ENCODE assay signal across 8 cellular contexts in genomic region chr11:94740975-94741707, GRCh38. TPM values are rescaled to one million over a fixed set of nuclear protein-coding genes. Genes with fewer than 3 reads are reported as not detected.
DNase-seq lines count a peak whose midpoint lies in the region; ATAC-seq and TF ChIP-seq lines count a peak whose summit lies in the region.

No MANE protein-coding gene starts in this region.

- no peak for ATAC-seq in HG02840 (IDR thresholded peaks at IDR 0.05; ENCODE audit: low FRiP score, unreplicated experiment)

- no peak overlapping the region for H3K27ac Mint-ChIP-seq in nephron progenitor cell

- H3K4me3 ChIP-seq in foreskin fibroblast (ENCODE audit: low read depth in 1 of 2, low read length in 2 of 2), result peak overlapping the region; percentile 64 to 70

- DNase-seq in Caki2 (ENCODE audit: low read depth) (peak; percentile 72), GM20000 (ENCODE audit: low spot score) (peak; percentile 76), NCI-H146 treated with DMSO at 0.1 percent for 48 hours (lab: John Stamatoyannopoulos, UW; ENCODE audit: unreplicated experiment) (peak; percentile 53), foreskin fibroblast (peak; percentile 51 to 74), nephron progenitor cell (peak; percentile 40)
- DNase-seq in activated CD4-positive, alpha-beta T cell treated with anti-CD3 and anti-CD28 coated beads, Interleukin-2, amount 50 U/mL, for 48 hours, result peak; percentile 1 to 8
- DNase-seq in activated effector memory CD4-positive, alpha-beta T cell treated with anti-CD3 and anti-CD28 coated beads, Interleukin-2, amount 50 U/mL, for 16 hours, result no peak

- no peaks in the 10 kb centered on the region for H3K9me3 Mint-ChIP-seq in nephron progenitor cell

- in situ Hi-C loops in Caki2 (cut with HindIII; ENCODE audit: low pct_unique_long_range_greater_than_20kb, low sequenced_read_pairs), result no loop called here

- no peak for TF ChIP-seq CTCF in GM20000 (IDR thresholded peaks at IDR 0.05; ENCODE audit: extremely low read depth, missing control alignments)
- peak; percentile 49 for TF ChIP-seq CTCF in foreskin fibroblast (IDR thresholded peaks at IDR 0.05; ENCODE audit: low read depth, low read length)
- peak; percentile 43 for TF ChIP-seq CTCF in nephron progenitor cell (IDR thresholded peaks at IDR 0.05)

- H3K4me3 Mint-ChIP-seq in nephron progenitor cell, result peak overlapping the region; percentile 89

- H3K4me1 Mint-ChIP-seq in nephron progenitor cell, result peaks cover 18% of the 10 kb centered on the region

- peaks cover 22% of the 10 kb centered on the region for H3K27me3 Mint-ChIP-seq in nephron progenitor cell (ENCODE audit: low read depth, poor library complexity)

- H3K36me3 Mint-ChIP-seq in nephron progenitor cell (ENCODE audit: low read depth), result no peaks in the 10 kb centered on the region

RNA-seq across cellular contexts. Expression of gene AMOTL1, which starts 27.0 kb away (rescaled TPM):
- total RNA-seq in Caki2 (2014; rRNA removed; shearing (Covaris generic); ENCODE audit: low replicate concordance), result 7.3 and 8.7 TPM in 2 replicates
